10 cellular contexts compared by ENCODE assay signal in genomic region chr17:8632087-8632486, GRCh38. TPM values are rescaled to one million over a fixed set of nuclear protein-coding genes. Genes with fewer than 3 reads are reported as not detected.
DNase-seq lines count a peak whose midpoint lies in the region; TF ChIP-seq lines count a peak whose summit lies in the region.
"Had no signal": no experiment of that assay in that cellular context is flagged by ENCODE, and none has a peak within 500 bp of the region (broad histone marks: within the 10 kb centered on the region; RNA-seq: fewer than 3 reads in every experiment).

No MANE protein-coding gene starts in this region.

- no peak overlapping the region for H3K4me3 Mint-ChIP-seq in activated CD4-positive, alpha-beta memory T cell treated with anti-CD3 and anti-CD28 coated beads for 36 hours

- H3K36me3 ChIP-seq in ES-I3 (ENCODE audit: insufficient read depth, low read length) (no peaks in the 10 kb centered on the region), OCI-LY1 (ENCODE audit: insufficient read depth, low read length) (no peaks in the 10 kb centered on the region), iPS-18a (ENCODE audit: control insufficient read depth, low read depth, low read length) (no peaks in the 10 kb centered on the region), parathyroid adenoma (ENCODE audit: control insufficient read depth, insufficient read depth, low read length) (no peaks in the 10 kb centered on the region)

- no peak overlapping the region for H3K27ac Mint-ChIP-seq in activated CD4-positive, alpha-beta memory T cell treated with anti-CD3 and anti-CD28 coated beads for 36 hours
- H3K27ac Mint-ChIP-seq: T-helper 2 cell treated with Interferon-gamma antibody and Interleukin-4, amounts not matched to agents 5 μg/mL and 100 μg/mL, for 36 hours had no signal

- CTCF ChIA-PET in activated CD4-positive, alpha-beta memory T cell treated with anti-CD3 and anti-CD28 coated beads for 36 hours (lab: Charles Lee) = interaction anchor here (1.6 kb wide), 1 partner anchor 114 kb away, joined by 4 read pairs; no protein-coding TSS in a partner anchor

- no peaks in the 10 kb centered on the region for H4K20me1 ChIP-seq in OCI-LY1 (ENCODE audit: insufficient read depth, low read length)

- H3K4me2 ChIP-seq in OCI-LY1 (ENCODE audit: low read length) = no peak overlapping the region
- no peak overlapping the region for H3K4me2 ChIP-seq in parathyroid adenoma (ENCODE audit: low read length)

- no peaks in the 10 kb centered on the region for H3K9me2 ChIP-seq in OCI-LY1 (ENCODE audit: low read depth, low read length)

- intact Hi-C loops in activated CD4-positive, alpha-beta memory T cell treated with anti-CD3 and anti-CD28 coated beads for 36 hours (cut with micrococcal nuclease) = no loop called here

- H2AFZ ChIP-seq in OCI-LY1 (ENCODE audit: low read length) = peak overlapping the region; percentile 92; the same call in 1 of the 2 replicates
- peak overlapping the region; percentile 89 for H2AFZ ChIP-seq in parathyroid adenoma

- H3K4me1 Mint-ChIP-seq in activated CD4-positive, alpha-beta memory T cell treated with anti-CD3 and anti-CD28 coated beads for 36 hours (ENCODE audit: low read depth) = peaks cover 7% of the 10 kb centered on the region

- H3K9me3 Mint-ChIP-seq in activated CD4-positive, alpha-beta memory T cell treated with anti-CD3 and anti-CD28 coated beads for 36 hours = no peaks in the 10 kb centered on the region
- H3K9me3 Mint-ChIP-seq: T-helper 2 cell treated with Interferon-gamma antibody and Interleukin-4, amounts not matched to agents 5 μg/mL and 100 μg/mL, for 36 hours had no signal

- peaks cover 3% of the 10 kb centered on the region; the same call in 1 of the 2 replicates for H3F3A ChIP-seq in OCI-LY1 (ENCODE audit: insufficient read depth, low read length)

- POLR2A ChIA-PET in activated CD4-positive, alpha-beta memory T cell treated with anti-CD3 and anti-CD28 coated beads for 36 hours (lab: Charles Lee) = no interaction called here

- TF ChIP-seq CTCF in OCI-LY1 (IDR thresholded peaks at IDR 0.05; ENCODE audit: low read length) = no peak
- TF ChIP-seq CTCF in parathyroid adenoma (IDR thresholded peaks at IDR 0.05) = no peak

- H3K4me3 ChIP-seq in OCI-LY1 (ENCODE audit: low read depth, low read length, poor library complexity, severe bottlenecking) = no peak overlapping the region
- H3K4me3 ChIP-seq in iPS-18a (ENCODE audit: low read length) = peak overlapping the region; percentile 84
- no peak overlapping the region for H3K4me3 ChIP-seq in parathyroid adenoma (ENCODE audit: low read depth, low read length)

- H3K9ac ChIP-seq in ES-I3 (ENCODE audit: low read depth, low read length) (peak overlapping the region; percentile 68; the same call in 1 of the 2 replicates), OCI-LY1 (ENCODE audit: low read length) (no peak overlapping the region), iPS-18a (ENCODE audit: low read length) (peak overlapping the region; percentile 76), parathyroid adenoma (no peak overlapping the region)

- H3K27me3 ChIP-seq in OCI-LY1 (ENCODE audit: insufficient read depth, low read length) (no peaks in the 10 kb centered on the region), iPS-18a (ENCODE audit: control insufficient read depth, insufficient read depth, low read length) (no peaks in the 10 kb centered on the region), parathyroid adenoma (ENCODE audit: control insufficient read depth, insufficient read depth, low read length) (no peaks in the 10 kb centered on the region)

- no peaks in the 10 kb centered on the region for H3K9me3 ChIP-seq in ES-I3 (ENCODE audit: control insufficient read depth, insufficient read depth, low read length)
- H3K9me3 ChIP-seq in OCI-LY1 (ENCODE audit: low read length) = no peaks in the 10 kb centered on the region
- H3K9me3 ChIP-seq in iPS-18a (ENCODE audit: control insufficient read depth, low read depth, low read length) = no peaks in the 10 kb centered on the region
- no peaks in the 10 kb centered on the region for H3K9me3 ChIP-seq in parathyroid adenoma (ENCODE audit: control insufficient read depth, low read length)

- peaks cover 13% of the 10 kb centered on the region for H3K4me1 ChIP-seq in ES-I3 (ENCODE audit: insufficient read depth, low read length)
- H3K4me1 ChIP-seq in OCI-LY1 (ENCODE audit: insufficient read depth, low read length, severe bottlenecking) = peaks cover 13% of the 10 kb centered on the region
- peaks cover 22% of the 10 kb centered on the region for H3K4me1 ChIP-seq in iPS-18a (ENCODE audit: control insufficient read depth, low read depth, low read length)
- H3K4me1 ChIP-seq in parathyroid adenoma = peaks cover 4% of the 10 kb centered on the region

- no peak for DNase-seq in activated CD4-positive, alpha-beta memory T cell treated with anti-CD3 and anti-CD28 coated beads for 36 hours
- DNase-seq in inferior parietal cortex (ENCODE audit: extremely low spot score) = no peak
- DNase-seq in NCI-H524 treated with DMSO at 0.1 percent for 48 hours (lab: John Stamatoyannopoulos, UW) = no peak
- DNase-seq in kidney glomerular epithelial cell (lab: John Stamatoyannopoulos, UW) = no peak
- DNase-seq: DMS153 had no signal

- peaks cover 38% of the 10 kb centered on the region for H3K27me3 Mint-ChIP-seq in activated CD4-positive, alpha-beta memory T cell treated with anti-CD3 and anti-CD28 coated beads for 36 hours

- peaks cover 1% of the 10 kb centered on the region for H3K36me3 Mint-ChIP-seq in activated CD4-positive, alpha-beta memory T cell treated with anti-CD3 and anti-CD28 coated beads for 36 hours

- H3K79me2 ChIP-seq in OCI-LY1 (ENCODE audit: insufficient read depth, low read length) = no peaks in the 10 kb centered on the region
- peaks cover 7% of the 10 kb centered on the region for H3K79me2 ChIP-seq in parathyroid adenoma

- H3K27ac ChIP-seq in OCI-LY1 (ENCODE audit: low read depth, low read length, poor library complexity, severe bottlenecking) (no peak overlapping the region), iPS-18a (ENCODE audit: low read length) (no peak overlapping the region), parathyroid adenoma (no peak overlapping the region)

RNA-seq across cellular contexts. Expression of gene MYH10, which starts 1.6 kb away (rescaled TPM):
- total RNA-seq in activated CD4-positive, alpha-beta memory T cell treated with anti-CD3 and anti-CD28 coated beads for 36 hours = 10 to 100 TPM; 15.6 to 20.6 TPM

Comparison
In these comparisons a context has a peak if more than half of its experiments do, and no peak if none do; other contexts are left out.
1. H3K9ac ChIP-seq: peak in ES-I3 (single experiment) and iPS-18a (single experiment); none in OCI-LY1 (single experiment) and parathyroid adenoma (single experiment).